Comparison of ENCODE assay signal across 22 cellular contexts in genomic region chr2:100206731-100207255, GRCh38.
DNase-seq lines count a peak whose midpoint lies in the region; TF ChIP-seq lines count a peak whose summit lies in the region.
"Had no signal": no experiment of that assay in that cellular context is flagged by ENCODE, and none has a peak within 500 bp of the region (broad histone marks: within the 10 kb centered on the region; RNA-seq: fewer than 3 reads in every experiment).

No MANE protein-coding gene starts in this region.

- no peak overlapping the region for H2AFZ ChIP-seq in trophoblast cell (ENCODE audit: insufficient read depth, low read length, poor library complexity)
- H2AFZ ChIP-seq: GM23338 had no signal

- no peak overlapping the region for H3K18ac ChIP-seq in trophoblast cell (ENCODE audit: low read length)

- no peak overlapping the region for H3K23ac ChIP-seq in trophoblast cell (ENCODE audit: low read length)

- DNase-seq in NCI-H146 treated with DMSO at 0.1 percent for 48 hours (lab: John Stamatoyannopoulos, UW; ENCODE audit: unreplicated experiment) (peak; percentile 70), adipocyte (ENCODE audit: low read depth) (peak; percentile 60), trophoblast cell (peak; percentile 57 to 87), COR-L47 (lab: John Stamatoyannopoulos, UW) (no peak), MV-4-11 (lab: John Stamatoyannopoulos, UW) (no peak)
- no peak for DNase-seq in stimulated activated CD8-positive, alpha-beta memory T cell treated with anti-CD3 and anti-CD28 coated beads, Interleukin-4, amount 100 ng/mL, for 48 hours
- DNase-seq: 8988T; ACHN; AML-193; Calu3; CD4-positive, alpha-beta T cell; CD8-positive, alpha-beta memory T cell; DMS53; DMS79 treated with DMSO at 0.1 percent for 48 hours; GF-D8; H9; HFFc6 had no signal

- no peak overlapping the region for H3K4ac ChIP-seq in trophoblast cell (ENCODE audit: low read depth, low read length)

- H3K79me1 ChIP-seq in trophoblast cell (ENCODE audit: low read length): no peaks in the 10 kb centered on the region

- H3K27ac ChIP-seq in HEK293 (ENCODE audit: extremely low read depth, low read depth, low read length) (no peak overlapping the region), trophoblast cell (ENCODE audit: low read depth, low read length) (no peak overlapping the region)
- H3K27ac ChIP-seq: A549; BLaER1 treated with 17β-estradiol and CSF1 and Interleukin-3, amounts not matched to agents 10 nM and 100 nM had no signal

- H2AK5ac ChIP-seq in trophoblast cell (ENCODE audit: low read length): no peak overlapping the region

- no peaks in the 10 kb centered on the region for H3K4me1 ChIP-seq in HEK293 (ENCODE audit: control insufficient read depth, insufficient read depth, low read length)
- no peaks in the 10 kb centered on the region for H3K4me1 ChIP-seq in adipocyte (ENCODE audit: control insufficient read depth, insufficient read depth, low read length)
- no peaks in the 10 kb centered on the region for H3K4me1 ChIP-seq in trophoblast cell (ENCODE audit: control insufficient read depth in 1 of 2, insufficient read depth in 2 of 2, low read length in 2 of 2)
- H3K4me1 ChIP-seq: A549 had no signal

- no peak overlapping the region for H3K9ac ChIP-seq in adipocyte (ENCODE audit: low read length)
- H3K9ac ChIP-seq in trophoblast cell (ENCODE audit: low read length): no peak overlapping the region
- H3K9ac ChIP-seq: BLaER1 treated with 17β-estradiol and CSF1 and Interleukin-3, amounts not matched to agents 10 nM and 100 nM had no signal

- H3K36me3 ChIP-seq in HEK293 (ENCODE audit: control insufficient read depth in 2 of 2, insufficient read depth in 1 of 2, low read length in 2 of 2): no peaks in the 10 kb centered on the region
- H3K36me3 ChIP-seq in adipocyte (ENCODE audit: control insufficient read depth, insufficient read depth, low read length, severe bottlenecking): no peaks in the 10 kb centered on the region
- no peaks in the 10 kb centered on the region for H3K36me3 ChIP-seq in trophoblast cell (ENCODE audit: control insufficient read depth in 1 of 2, insufficient read depth in 2 of 2, low read length in 2 of 2)
- H3K36me3 ChIP-seq: BE2C; BLaER1 treated with 17β-estradiol and CSF1 and Interleukin-3, amounts not matched to agents 10 nM and 100 nM had no signal

- H4K8ac ChIP-seq in trophoblast cell (ENCODE audit: low read depth, low read length): no peak overlapping the region

- H2BK5ac ChIP-seq in trophoblast cell (ENCODE audit: low read depth, low read length, poor library complexity): no peak overlapping the region

- no peak overlapping the region for H4K12ac ChIP-seq in trophoblast cell (ENCODE audit: low read depth, low read length)

- no peaks in the 10 kb centered on the region for H3K79me2 ChIP-seq in trophoblast cell (ENCODE audit: control insufficient read depth, insufficient read depth, low read length, poor library complexity)

- peaks cover 3% of the 10 kb centered on the region for H3K27me3 ChIP-seq in adipocyte (replicated peaks; ENCODE audit: control insufficient read depth, insufficient read depth, low read length)
- H3K27me3 ChIP-seq in trophoblast cell (ENCODE audit: insufficient read depth, low read length): no peaks in the 10 kb centered on the region
- H3K27me3 ChIP-seq: BE2C; BLaER1 treated with 17β-estradiol and CSF1 and Interleukin-3, amounts not matched to agents 10 nM and 100 nM had no signal

- H3K9me3 ChIP-seq in HEK293 (ENCODE audit: control insufficient read depth, insufficient read depth, low read depth, low read length) (no peaks in the 10 kb centered on the region), adipocyte (ENCODE audit: control insufficient read depth, low read length) (no peaks in the 10 kb centered on the region), trophoblast cell (ENCODE audit: insufficient read depth, low read depth, low read length) (peaks cover 1% of the 10 kb centered on the region)
- H3K9me3 ChIP-seq: A549, BE2C had no signal

- CTCF ChIA-PET in HEK293 (lab: Yijun Ruan, JAX): interaction anchor here (0.5 to 1.2 kb wide), 3 partner anchors 636 to 755 kb away, joined by 3 to 4 read pairs (median 4); no protein-coding TSS in a partner anchor

- POLR2A ChIA-PET in HEK293 (lab: Yijun Ruan, JAX): no interaction called here

- TF ChIP-seq CTCF in HEK293 (tag by site-specific recombination; IDR thresholded peaks at IDR 0.05): no peak

- H3K4me3 ChIP-seq in HEK293 (ENCODE audit: low read depth, low read length): no peak overlapping the region
- H3K4me3 ChIP-seq in adipocyte (ENCODE audit: low read length): no peak overlapping the region
- no peak overlapping the region for H3K4me3 ChIP-seq in trophoblast cell (ENCODE audit: low read depth, low read length)
- H3K4me3 ChIP-seq: A549; BLaER1 treated with 17β-estradiol and CSF1 and Interleukin-3, amounts not matched to agents 10 nM and 100 nM; GM23338 had no signal

- WGBS in trophoblast cell (ENCODE audit: extremely low coverage, insufficient coverage, insufficient read length): no CpG with 5 or more reads among the region's 3 CpGs

- no peak overlapping the region for H2BK12ac ChIP-seq in trophoblast cell (ENCODE audit: low read length)

- H4K91ac ChIP-seq in trophoblast cell (ENCODE audit: low read depth, low read length): no peak overlapping the region

- H3K14ac ChIP-seq in trophoblast cell (ENCODE audit: low read length): no peak overlapping the region

- H2BK120ac ChIP-seq in trophoblast cell (ENCODE audit: insufficient read depth, low read length, poor library complexity): no peak overlapping the region

- no peak overlapping the region for H3K4me2 ChIP-seq in trophoblast cell (ENCODE audit: low read length)
- H3K4me2 ChIP-seq: A549, GM23338 had no signal

TF ChIP-seq in HEK293, 187 proteins besides CTCF, POLR2A, EP300 and RAD21:
- peak; percentile 31; the same call in 1 of the 2 replicates for TF ChIP-seq FEZF1 (tag by site-specific recombination; IDR thresholded peaks at IDR 0.05)
- no peak for TF ChIP-seq ZNF16 (tag by site-specific recombination; IDR thresholded peaks at IDR 0.05; ENCODE audit: low read depth)

Comparison
In these comparisons a context has a peak if more than half of its experiments do, and no peak if none do; other contexts are left out.
1. DNase-seq: peak in NCI-H146 treated with DMSO at 0.1 percent for 48 hours (single experiment), adipocyte (single experiment) and trophoblast cell (2 of 2); none in COR-L47 (single experiment), MV-4-11 (single experiment) and stimulated activated CD8-positive, alpha-beta memory T cell treated with anti-CD3 and anti-CD28 coated beads, Interleukin-4, amount 100 ng/mL, for 48 hours (single experiment).